ENCODE assay signal across 9 cellular contexts in the genomic region with DNA sequence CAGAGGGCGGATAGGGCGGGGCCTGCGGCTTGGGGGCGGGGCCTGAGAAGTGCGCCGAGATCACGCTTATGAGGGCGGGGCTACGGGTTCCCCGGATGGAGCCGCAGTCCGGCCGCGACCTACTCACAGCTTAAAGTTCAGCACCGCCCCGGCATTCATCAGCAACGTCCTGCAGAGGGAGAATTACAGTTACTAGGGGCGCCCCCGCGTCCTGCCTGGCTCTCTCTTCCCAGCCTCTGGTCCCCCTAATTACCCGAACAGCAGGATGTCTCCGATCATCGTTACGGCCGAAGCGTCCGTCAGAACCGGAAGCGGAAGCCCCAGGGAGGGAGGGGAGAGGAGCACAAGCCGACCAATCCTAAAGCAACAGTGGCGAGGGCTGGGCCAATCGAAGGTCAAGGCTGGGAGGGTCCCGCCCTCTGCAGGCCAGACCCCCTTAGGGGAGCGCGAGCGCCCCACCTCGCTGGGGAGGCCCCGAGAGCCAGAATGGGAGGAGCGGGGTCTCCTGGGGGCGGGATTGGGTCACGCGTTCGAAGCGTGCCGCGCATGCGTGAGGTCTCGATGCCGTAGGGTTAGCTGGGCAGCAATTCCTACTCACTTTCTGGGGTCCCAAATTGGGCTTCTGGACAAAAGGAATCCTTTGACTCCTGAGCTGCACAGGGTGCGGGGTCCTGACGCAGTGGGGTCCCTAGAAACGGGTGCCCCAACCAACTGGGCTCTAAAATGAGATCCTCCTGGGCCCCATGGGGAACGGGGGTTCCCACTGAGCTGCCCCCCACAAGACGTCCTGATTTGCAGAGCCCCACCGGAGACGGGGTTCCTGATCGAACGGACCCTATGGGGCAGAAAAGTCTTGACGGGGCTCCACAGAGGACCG. TPM values are rescaled to one million over a fixed set of nuclear protein-coding genes. Genes with fewer than 3 reads are reported as not detected.
DNase-seq lines count a peak whose midpoint lies in the region; ATAC-seq, FAIRE-seq and TF ChIP-seq lines count a peak whose summit lies in the region.
"Had no signal": no experiment of that assay in that cellular context is flagged by ENCODE, and none has a peak within 500 bp of the region (broad histone marks: within the 10 kb centered on the region; RNA-seq: fewer than 3 reads in every experiment).

A gene (minus strand): TSS at position 313 of the 877 bp plus-strand sequence. CDS start 34 bp downstream, at position 279.

- peaks cover 13% of the 10 kb centered on the region for H3K36me3 ChIP-seq in bronchial epithelial cell (ENCODE audit: control insufficient read depth, insufficient read depth, low read length)
- H3K36me3 ChIP-seq in small intestine (ENCODE audit: control insufficient read depth in 2 of 2, insufficient read depth in 2 of 2, low read length in 2 of 2), result peaks cover 1 to 7% of the 10 kb centered on the region in 2 donors

- DNase-seq in AG08395 (ENCODE audit: low spot score) (peak; percentile 100), NCI-H2227 treated with DMSO at 0.1 percent for 48 hours (lab: John Stamatoyannopoulos, UW) (peak; percentile 93), bronchial epithelial cell (ENCODE audit: low read depth) (peak; percentile 94), iPS-NIHi11 (ENCODE audit: low spot score) (peak; percentile 98), small intestine (peak; percentile 99)

- H3K9me3 ChIP-seq in small intestine (ENCODE audit: control insufficient read depth, low read depth), result no peaks in the 10 kb centered on the region

- peak within 1 kb of the TSS in 1 of 2 donors; percentile 91 for H3K27ac ChIP-seq in small intestine (ENCODE audit: low read depth in 1 of 2, low read length in 1 of 2)

- H3K27me3 ChIP-seq in bronchial epithelial cell (ENCODE audit: control insufficient read depth, insufficient read depth, low read length), result no peaks in the 10 kb centered on the region
- H3K27me3 ChIP-seq in small intestine (ENCODE audit: control insufficient read depth in 2 of 2, insufficient read depth in 2 of 2, low read length in 2 of 2), result no peaks in the 10 kb centered on the region

- WGBS in small intestine, 3 donors, result 1% methylated on average over 58 to 60 of the region's 60 CpGs

- H3K4me1 ChIP-seq in small intestine (ENCODE audit: control insufficient read depth in 2 of 2, insufficient read depth in 1 of 2, low read depth in 1 of 2, low read length in 1 of 2), result peaks cover 0 to 4% of the 10 kb centered on the region in 2 donors

- TF ChIP-seq CTCF in WI38 (IDR thresholded peaks at IDR 0.05; ENCODE audit: low read depth, low read length), result no peak
- TF ChIP-seq CTCF in bronchial epithelial cell (IDR thresholded peaks at IDR 0.05; ENCODE audit: insufficient read depth, low read length, severe bottlenecking), result peak; percentile 6

- FAIRE-seq in bronchial epithelial cell (lab: Jason Lieb, UNC) (no peak), small intestine (lab: Jason Lieb, UNC) (no peak)
- FAIRE-seq: colon had no signal

- ATAC-seq in GM18907 (IDR thresholded peaks at IDR 0.05; ENCODE audit: unreplicated experiment) (peak; percentile 88), HG03159 (IDR thresholded peaks at IDR 0.05; ENCODE audit: unreplicated experiment) (peak; percentile 92)

- H3K4me3 ChIP-seq in WI38 (ENCODE audit: low read depth, low read length) (peak within 1 kb of the TSS; percentile 73), bronchial epithelial cell (ENCODE audit: low read depth, low read length) (peak within 1 kb of the TSS; percentile 56), small intestine (ENCODE audit: low read depth in 1 of 2, low read length in 2 of 2) (peak within 1 kb of the TSS; percentile 57 to 77)

RNA-seq across cellular contexts. Expression of the gene that starts here (rescaled TPM):
- 68.0 and 75.3 TPM in 2 replicates for total RNA-seq in bronchial epithelial cell
- 10 to 100 TPM; 59.9 to 76.0 (median 75.7) TPM for polyA plus RNA-seq in small intestine
